ENCODE assay signal across 8 cellular contexts in the genomic region with DNA sequence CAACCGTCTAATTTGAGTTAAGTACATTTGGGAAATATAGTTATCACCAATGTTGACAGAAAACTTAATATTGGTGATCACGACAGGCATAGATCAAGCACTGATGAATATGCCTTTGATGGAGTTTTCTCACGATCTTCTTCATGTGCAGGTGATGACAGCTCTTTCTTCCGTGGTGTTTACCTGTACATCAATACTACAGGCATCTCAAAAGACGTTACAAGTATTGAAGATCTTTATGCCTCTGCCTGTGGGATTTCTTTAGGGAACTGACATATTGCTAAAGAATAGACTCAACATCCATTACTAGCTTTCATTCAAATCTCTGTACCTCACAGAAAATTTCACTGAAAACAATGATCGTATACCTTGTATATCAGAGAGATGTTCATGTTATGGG.
"Had no signal": no experiment of that assay in that cellular context is flagged by ENCODE, and none has a peak within 500 bp of the region (broad histone marks: within the 10 kb centered on the region; RNA-seq: fewer than 3 reads in every experiment).

No MANE protein-coding gene starts in this region.

- H3K27ac ChIP-seq: HL-60, KMS-11 had no signal

- FAIRE-seq: HepG2, HTR-8/SVneo had no signal

- H3K27me3 Mint-ChIP-seq: IgD-negative memory B cell had no signal

- ATAC-seq: HepG2 had no signal

- H3K4me1 Mint-ChIP-seq: IgD-negative memory B cell had no signal

- DNase-seq: IMR-90, KBM-7, KG1 had no signal

- H3K9ac ChIP-seq: KMS-11 had no signal

- H3K27ac Mint-ChIP-seq: IgD-negative memory B cell had no signal

- H3K4me3 Mint-ChIP-seq: IgD-negative memory B cell had no signal

- H3K4me2 ChIP-seq: KMS-11 had no signal

- H3K36me3 Mint-ChIP-seq: IgD-negative memory B cell had no signal
